8 cellular contexts compared by ENCODE assay signal in genomic region chr17:19645608-19646250, GRCh38. TPM values are rescaled to one million over a fixed set of nuclear protein-coding genes. Genes with fewer than 3 reads are reported as not detected.
DNase-seq lines count a peak whose midpoint lies in the region; ATAC-seq and TF ChIP-seq lines count a peak whose summit lies in the region.

No MANE protein-coding gene starts in this region.

- no peak overlapping the region for H3K27ac Mint-ChIP-seq in nephron progenitor cell

- H3K4me3 ChIP-seq in effector memory CD4-positive, alpha-beta T cell (ENCODE audit: insufficient read depth, low read depth, low read length, poor library complexity, severe bottlenecking), result no peak overlapping the region
- no peak overlapping the region for H3K4me3 ChIP-seq in upper lobe of right lung

- H3K36me3 ChIP-seq in effector memory CD4-positive, alpha-beta T cell (ENCODE audit: control insufficient read depth, insufficient read depth, low read length), result no peaks in the 10 kb centered on the region
- no peaks in the 10 kb centered on the region for H3K36me3 ChIP-seq in upper lobe of right lung

- ATAC-seq in upper lobe of right lung (peak; percentile 7), GM18873 (IDR thresholded peaks at IDR 0.05; ENCODE audit: low FRiP score, unreplicated experiment) (no peak)

- no peak overlapping the region for H3K27ac ChIP-seq in effector memory CD4-positive, alpha-beta T cell (ENCODE audit: insufficient read depth, low read length, poor library complexity, severe bottlenecking)
- no peak overlapping the region for H3K27ac ChIP-seq in upper lobe of right lung

- peaks cover 3% of the 10 kb centered on the region for H3K27me3 Mint-ChIP-seq in nephron progenitor cell (ENCODE audit: low read depth, poor library complexity)

- H3K27me3 ChIP-seq in effector memory CD4-positive, alpha-beta T cell (replicated peaks; ENCODE audit: control insufficient read depth, insufficient read depth, low read length, poor library complexity, severe bottlenecking), result no peaks in the 10 kb centered on the region
- H3K27me3 ChIP-seq in upper lobe of right lung, result no peaks in the 10 kb centered on the region

- no peaks in the 10 kb centered on the region for H3K36me3 Mint-ChIP-seq in nephron progenitor cell (ENCODE audit: low read depth)

- peaks cover 68% of the 10 kb centered on the region for H3K4me1 Mint-ChIP-seq in nephron progenitor cell

- intact Hi-C loops in upper lobe of right lung (cut with DNase I), result no loop called here

- peaks cover 13% of the 10 kb centered on the region for H3K4me1 ChIP-seq in effector memory CD4-positive, alpha-beta T cell (ENCODE audit: control insufficient read depth, insufficient read depth, low read length, poor library complexity, severe bottlenecking)
- peaks cover 13% of the 10 kb centered on the region for H3K4me1 ChIP-seq in upper lobe of right lung

- H3K9me3 ChIP-seq in effector memory CD4-positive, alpha-beta T cell (ENCODE audit: control insufficient read depth, low read length), result no peaks in the 10 kb centered on the region
- H3K9me3 ChIP-seq in upper lobe of right lung, result no peaks in the 10 kb centered on the region

- in situ Hi-C loops in KBM-7 (cut with MboI; ENCODE audit: low pct_unique_long_range_greater_than_20kb, low sequenced_read_pairs), result no loop called here

- H3K4me3 Mint-ChIP-seq in nephron progenitor cell, result no peak overlapping the region

- peak; percentile 58 for TF ChIP-seq CTCF in nephron progenitor cell (IDR thresholded peaks at IDR 0.05)
- TF ChIP-seq CTCF in upper lobe of right lung (IDR thresholded peaks at IDR 0.05), result peak; percentile 73

- DNase-seq in COLO668 (lab: John Stamatoyannopoulos, UW; ENCODE audit: unreplicated experiment) (peak; percentile 5), KBM-7 (peak; percentile 75), nephron progenitor cell (peak; percentile 24), upper lobe of right lung (peak; percentile 73), NCI-H2081 treated with DMSO at 0.1 percent for 48 hours (lab: John Stamatoyannopoulos, UW) (no peak)
- DNase-seq in activated CD4-positive, alpha-beta T cell treated with anti-CD3 and anti-CD28 coated beads for 1 hour, result peak; percentile 18
- DNase-seq in effector memory CD4-positive, alpha-beta T cell, result peak; percentile 10 to 24 (median 12)

- no peaks in the 10 kb centered on the region for H3K9me3 Mint-ChIP-seq in nephron progenitor cell

RNA-seq across cellular contexts. Expression of gene ALDH3A2, which starts 2.8 kb away (rescaled TPM):
- 134 TPM for total RNA-seq in upper lobe of right lung
